In genomic region chr6:24313477-24314141, GRCh38 we compare ENCODE assay signal across 14 cellular contexts. TPM values are rescaled to one million over a fixed set of nuclear protein-coding genes. Genes with fewer than 3 reads are reported as not detected.
DNase-seq lines count a peak whose midpoint lies in the region; ATAC-seq, FAIRE-seq and TF ChIP-seq lines count a peak whose summit lies in the region.
"Had no signal": no experiment of that assay in that cellular context is flagged by ENCODE, and none has a peak within 500 bp of the region (broad histone marks: within the 10 kb centered on the region; RNA-seq: fewer than 3 reads in every experiment).

No MANE protein-coding gene starts in this region.

- no peaks in the 10 kb centered on the region for H3K36me3 ChIP-seq in cardiac muscle cell
- no peaks in the 10 kb centered on the region for H3K36me3 ChIP-seq in heart left ventricle
- no peaks in the 10 kb centered on the region for H3K36me3 ChIP-seq in bronchial epithelial cell (ENCODE audit: control insufficient read depth, insufficient read depth, low read length)
- H3K36me3 ChIP-seq: right lobe of liver, WERI-Rb-1 had no signal

- no peak for FAIRE-seq in bronchial epithelial cell (lab: Jason Lieb, UNC)
- FAIRE-seq: islet of Langerhans had no signal

- no peak for ATAC-seq in heart left ventricle
- no peak for ATAC-seq in naive thymus-derived CD8-positive, alpha-beta T cell

- peaks cover 17 to 30% (median 23%) of the 10 kb centered on the region in 5 donors for H3K27me3 Mint-ChIP-seq in naive thymus-derived CD8-positive, alpha-beta T cell
- H3K27me3 Mint-ChIP-seq: dendritic cell treated with granulocyte-macrophage colony-stimulating factor and Interleukin-4, amounts not matched to agents 40 ng/mL and 50 ng/mL, for 4 days had no signal

- peaks cover 0 to 13% (median 4%) of the 10 kb centered on the region in 3 donors for H3K36me3 Mint-ChIP-seq in naive thymus-derived CD8-positive, alpha-beta T cell

- H3K4me3 Mint-ChIP-seq in naive thymus-derived CD8-positive, alpha-beta T cell: no peak overlapping the region
- H3K4me3 Mint-ChIP-seq: activated T-helper 1 cell treated with anti-CD3 and anti-CD28 coated beads, Interleukin-12 subunit alpha, Interleukin-12 subunit beta, Interleukin-2, Interleukin-4 antibody, amounts not matched to agents 30 ng/mL and 10 ng/mL and 1 ng/mL, durations not matched to agents 14 hours and 24 hours and 36 hours; dendritic cell treated with granulocyte-macrophage colony-stimulating factor and Interleukin-4, amounts not matched to agents 40 ng/mL and 50 ng/mL, for 4 days had no signal

- POLR2A ChIA-PET in naive thymus-derived CD8-positive, alpha-beta T cell (lab: Charles Lee): no interaction called here

- no peaks in the 10 kb centered on the region for H3K4me1 Mint-ChIP-seq in naive thymus-derived CD8-positive, alpha-beta T cell

- H3K9me3 Mint-ChIP-seq in naive thymus-derived CD8-positive, alpha-beta T cell: peaks cover 0 to 17% (median 9%) of the 10 kb centered on the region in 9 donors

- H3K4me3 ChIP-seq in cardiac muscle cell (no peak overlapping the region), heart left ventricle (no peak overlapping the region), bronchial epithelial cell (ENCODE audit: low read depth, low read length) (no peak overlapping the region)
- H3K4me3 ChIP-seq: right lobe of liver had no signal

- H3K4me1 ChIP-seq in cardiac muscle cell (ENCODE audit: low read depth): peaks cover 7% of the 10 kb centered on the region
- H3K4me1 ChIP-seq in heart left ventricle: no peaks in the 10 kb centered on the region
- H3K4me1 ChIP-seq: right lobe of liver had no signal

- intact Hi-C loops in heart left ventricle (cut with DNase I): no loop called here

- TF ChIP-seq CTCF in cardiac muscle cell (IDR thresholded peaks at IDR 0.05; ENCODE audit: low read depth, low read length) (no peak), heart left ventricle (IDR thresholded peaks at IDR 0.05) (no peak), bronchial epithelial cell (IDR thresholded peaks at IDR 0.05; ENCODE audit: insufficient read depth, low read length, severe bottlenecking) (no peak)

- no peak overlapping the region for H3K27ac Mint-ChIP-seq in naive thymus-derived CD8-positive, alpha-beta T cell
- H3K27ac Mint-ChIP-seq: activated T-helper 1 cell treated with anti-CD3 and anti-CD28 coated beads, Interleukin-12 subunit alpha, Interleukin-12 subunit beta, Interleukin-2, Interleukin-4 antibody, amounts not matched to agents 30 ng/mL and 10 ng/mL and 1 ng/mL, durations not matched to agents 14 hours and 24 hours and 36 hours; dendritic cell treated with granulocyte-macrophage colony-stimulating factor and Interleukin-4, amounts not matched to agents 40 ng/mL and 50 ng/mL, for 4 days had no signal

- 39 to 49% (median 42%) methylated on average over 6 of the region's 6 CpGs for WGBS in heart left ventricle, 4 donors

- H3K27me3 ChIP-seq in cardiac muscle cell (no peaks in the 10 kb centered on the region), heart left ventricle (peaks cover 0 to 6% (median 0%) of the 10 kb centered on the region in 9 donors), bronchial epithelial cell (ENCODE audit: control insufficient read depth, insufficient read depth, low read length) (no peaks in the 10 kb centered on the region)
- H3K27me3 ChIP-seq: right lobe of liver had no signal

- H3K27ac ChIP-seq in cardiac muscle cell: no peak overlapping the region
- no peak overlapping the region for H3K27ac ChIP-seq in heart left ventricle
- H3K27ac ChIP-seq: right lobe of liver, WERI-Rb-1 had no signal

- DNase-seq in cardiac muscle cell (ENCODE audit: low read depth in 1 of 2, low spot score in 1 of 2) (peak; percentile 45 to 86), heart left ventricle (no peak), bronchial epithelial cell (ENCODE audit: low read depth) (peak; percentile 76), kidney tubule cell (ENCODE audit: low spot score) (peak; percentile 95), HUDEP-2 (lab: John Stamatoyannopoulos, UW; ENCODE audit: unreplicated experiment in 76 of 76) (no peak), 8988T (no peak)
- DNase-seq in naive thymus-derived CD8-positive, alpha-beta T cell: no peak
- DNase-seq in stimulated activated CD4-positive, alpha-beta T cell treated with anti-CD3 and anti-CD28 coated beads, Interleukin-2, amount 100 ng/mL, for 48 hours: no peak
- DNase-seq: NCI-H1417, WERI-Rb-1 had no signal

- no peaks in the 10 kb centered on the region for H3K9me3 ChIP-seq in cardiac muscle cell (ENCODE audit: low read depth)
- H3K9me3 ChIP-seq in heart left ventricle: peaks cover 0 to 10% (median 0%) of the 10 kb centered on the region in 12 donors
- H3K9me3 ChIP-seq: right lobe of liver had no signal

- no peak for TF ChIP-seq POLR2A in heart left ventricle (IDR thresholded peaks at IDR 0.05)

RNA-seq across cellular contexts. Expression of gene DCDC2, which starts 44.2 kb away (rescaled TPM):
- 0.04 and 0.06 TPM in 2 replicates for total RNA-seq in cardiac muscle cell
- 0.64 TPM in 1 of 2 replicates, not detected in the other for polyA plus RNA-seq in cardiac muscle cell
- total RNA-seq in heart left ventricle: under 1 TPM in 2 of 9 donors, not detected in 7; 0.05 to 0.16 TPM
- not detected for polyA plus RNA-seq in heart left ventricle
- under 0.01 and 0.13 TPM in 2 replicates for total RNA-seq in bronchial epithelial cell
- not detected for total RNA-seq in naive thymus-derived CD8-positive, alpha-beta T cell
- polyA plus RNA-seq in naive thymus-derived CD8-positive, alpha-beta T cell: not detected
- total RNA-seq: activated T-helper 1 cell treated with anti-CD3 and anti-CD28 coated beads, Interleukin-12 subunit alpha, Interleukin-12 subunit beta, Interleukin-2, Interleukin-4 antibody, amounts not matched to agents 30 ng/mL and 10 ng/mL and 1 ng/mL, durations not matched to agents 14 hours and 24 hours and 36 hours had no signal

Comparison
In these comparisons a context has a peak if more than half of its experiments do, and no peak if none do; other contexts are left out.
1. DNase-seq: peak in cardiac muscle cell (2 of 2), bronchial epithelial cell (single experiment) and kidney tubule cell (single experiment); none in heart left ventricle (0 of 5), HUDEP-2 (0 of 76), naive thymus-derived CD8-positive, alpha-beta T cell (0 of 10), 8988T (single experiment) and stimulated activated CD4-positive, alpha-beta T cell treated with anti-CD3 and anti-CD28 coated beads, Interleukin-2, amount 100 ng/mL, for 48 hours (0 of 2).